Comparison of ENCODE assay signal across 28 cellular contexts in genomic region chr4:147003956-147004580, GRCh38. TPM values are rescaled to one million over a fixed set of nuclear protein-coding genes. Genes with fewer than 3 reads are reported as not detected.
"Had no signal": no experiment of that assay in that cellular context is flagged by ENCODE, and none has a peak within 500 bp of the region (broad histone marks: within the 10 kb centered on the region; RNA-seq: fewer than 3 reads in every experiment).

No MANE protein-coding gene starts in this region.

- ATAC-seq: activated CD8-positive, alpha-beta T cell treated with anti-CD3 and anti-CD28 coated beads, Interleukin-2, amount 10 ng/mL, durations not matched to agents 7 days and 5 days; activated naive CD8-positive, alpha-beta T cell treated with anti-CD3 and anti-CD28 coated beads, Interleukin-2, amount 50 U/mL, for 24 hours; esophagus mucosa; left cardiac atrium; natural killer cell treated with Interleukin-12 subunit alpha and Interleukin-12 subunit beta and Interleukin-15 and Interleukin-18, amount 100 ng/mL, for 72 hours; T-helper 17 cell had no signal

- H3K4me1 ChIP-seq: prostate gland, right atrium auricular region, upper lobe of left lung had no signal

- H3K27ac ChIP-seq: brain microvascular endothelial cell, hepatocyte, neutrophil, ovary, prostate gland, right atrium auricular region, upper lobe of left lung had no signal

- H3K27ac Mint-ChIP-seq: activated CD8-positive, alpha-beta T cell treated with anti-CD3 and anti-CD28 coated beads, Interleukin-2, amount 10 ng/mL, durations not matched to agents 7 days and 5 days; activated naive CD8-positive, alpha-beta T cell treated with anti-CD3 and anti-CD28 coated beads, Interleukin-2, amount 50 U/mL, for 24 hours; activated T-helper 1 cell treated with anti-CD3 and anti-CD28 coated beads, Interleukin-12 subunit alpha, Interleukin-12 subunit beta, Interleukin-2, Interleukin-4 antibody, amounts not matched to agents 30 ng/mL and 10 ng/mL and 1 ng/mL, durations not matched to agents 14 hours and 24 hours and 36 hours; natural killer cell treated with Interleukin-12 subunit alpha and Interleukin-12 subunit beta and Interleukin-15 and Interleukin-18, amount 100 ng/mL, for 72 hours; T-helper 17 cell had no signal

- DNase-seq: activated CD4-positive, alpha-beta T cell treated with anti-CD3 and anti-CD28 coated beads for 48 hours; activated CD8-positive, alpha-beta T cell treated with anti-CD3 and anti-CD28 coated beads, Interleukin-2, amount 10 ng/mL, durations not matched to agents 7 days and 5 days; activated gamma-delta T cell; activated naive CD4-positive, alpha-beta T cell treated with anti-CD3 and anti-CD28 coated beads, Interleukin-2, amount 50 U/mL, for 16 hours; activated naive CD8-positive, alpha-beta T cell treated with anti-CD3 and anti-CD28 coated beads, Interleukin-2, amount 50 U/mL, for 24 hours; anterior cingulate cortex; brain microvascular endothelial cell; caudate nucleus; effector memory CD4-positive, alpha-beta T cell; glutamatergic neuron; islet precursor cell; left cardiac atrium; ovary; stimulated activated CD4-positive, alpha-beta T cell treated with anti-CD3 and anti-CD28 coated beads, Interleukin-4, amount 100 ng/mL, for 24 hours; stimulated activated naive CD4-positive, alpha-beta T cell treated with Interleukin-2 at 50 U/mL for 16 hours; T-helper 17 cell; upper lobe of left lung had no signal

- H3K4me1 Mint-ChIP-seq: activated naive CD8-positive, alpha-beta T cell treated with anti-CD3 and anti-CD28 coated beads, Interleukin-2, amount 50 U/mL, for 24 hours; T-helper 17 cell had no signal

- H3K36me3 Mint-ChIP-seq: natural killer cell treated with Interleukin-12 subunit alpha and Interleukin-12 subunit beta and Interleukin-15 and Interleukin-18, amount 100 ng/mL, for 72 hours had no signal

- H3K79me2 ChIP-seq: hepatocyte had no signal

- H3K4me3 ChIP-seq: hepatocyte, ovary, prostate gland, right atrium auricular region, upper lobe of left lung had no signal

- H3K27me3 Mint-ChIP-seq: activated naive CD8-positive, alpha-beta T cell treated with anti-CD3 and anti-CD28 coated beads, Interleukin-2, amount 50 U/mL, for 24 hours; natural killer cell treated with Interleukin-12 subunit alpha and Interleukin-12 subunit beta and Interleukin-15 and Interleukin-18, amount 100 ng/mL, for 72 hours had no signal

- H3K4me2 ChIP-seq: hepatocyte had no signal

- H3K36me3 ChIP-seq: brain microvascular endothelial cell, neutrophil, ovary, prostate gland, right atrium auricular region, upper lobe of left lung had no signal

- H3K27me3 ChIP-seq: brain microvascular endothelial cell, hepatocyte, neutrophil, ovary, right atrium auricular region, upper lobe of left lung had no signal

- H3K4me3 Mint-ChIP-seq: activated CD8-positive, alpha-beta T cell treated with anti-CD3 and anti-CD28 coated beads, Interleukin-2, amount 10 ng/mL, durations not matched to agents 7 days and 5 days; activated naive CD8-positive, alpha-beta T cell treated with anti-CD3 and anti-CD28 coated beads, Interleukin-2, amount 50 U/mL, for 24 hours; activated T-helper 1 cell treated with anti-CD3 and anti-CD28 coated beads, Interleukin-12 subunit alpha, Interleukin-12 subunit beta, Interleukin-2, Interleukin-4 antibody, amounts not matched to agents 30 ng/mL and 10 ng/mL and 1 ng/mL, durations not matched to agents 14 hours and 24 hours and 36 hours; natural killer cell treated with Interleukin-12 subunit alpha and Interleukin-12 subunit beta and Interleukin-15 and Interleukin-18, amount 100 ng/mL, for 72 hours; T-helper 17 cell had no signal

- H2AFZ ChIP-seq: hepatocyte had no signal

- H3K9me3 Mint-ChIP-seq: activated naive CD8-positive, alpha-beta T cell treated with anti-CD3 and anti-CD28 coated beads, Interleukin-2, amount 50 U/mL, for 24 hours; activated T-helper 1 cell treated with anti-CD3 and anti-CD28 coated beads, Interleukin-12 subunit alpha, Interleukin-12 subunit beta, Interleukin-2, Interleukin-4 antibody, amounts not matched to agents 30 ng/mL and 10 ng/mL and 1 ng/mL, durations not matched to agents 14 hours and 24 hours and 36 hours; natural killer cell treated with Interleukin-12 subunit alpha and Interleukin-12 subunit beta and Interleukin-15 and Interleukin-18, amount 100 ng/mL, for 72 hours had no signal

RNA-seq across cellular contexts. Expression of gene TTC29, which starts 58.4 kb away (rescaled TPM):
- total RNA-seq: activated CD8-positive, alpha-beta T cell treated with anti-CD3 and anti-CD28 coated beads, Interleukin-2, amount 10 ng/mL, durations not matched to agents 7 days and 5 days; activated T-helper 1 cell treated with anti-CD3 and anti-CD28 coated beads, Interleukin-12 subunit alpha, Interleukin-12 subunit beta, Interleukin-2, Interleukin-4 antibody, amounts not matched to agents 30 ng/mL and 10 ng/mL and 1 ng/mL, durations not matched to agents 14 hours and 24 hours and 36 hours; dermis microvascular lymphatic vessel endothelial cell; endothelial cell of umbilical vein; esophagus mucosa; frontal cortex; liver; natural killer cell treated with Interleukin-12 subunit alpha and Interleukin-12 subunit beta and Interleukin-15 and Interleukin-18, amount 100 ng/mL, for 72 hours; T-helper 17 cell had no signal
- polyA plus RNA-seq: endothelial cell of umbilical vein, liver had no signal
